ENCODE assay signal across 18 cellular contexts in the genomic region with DNA sequence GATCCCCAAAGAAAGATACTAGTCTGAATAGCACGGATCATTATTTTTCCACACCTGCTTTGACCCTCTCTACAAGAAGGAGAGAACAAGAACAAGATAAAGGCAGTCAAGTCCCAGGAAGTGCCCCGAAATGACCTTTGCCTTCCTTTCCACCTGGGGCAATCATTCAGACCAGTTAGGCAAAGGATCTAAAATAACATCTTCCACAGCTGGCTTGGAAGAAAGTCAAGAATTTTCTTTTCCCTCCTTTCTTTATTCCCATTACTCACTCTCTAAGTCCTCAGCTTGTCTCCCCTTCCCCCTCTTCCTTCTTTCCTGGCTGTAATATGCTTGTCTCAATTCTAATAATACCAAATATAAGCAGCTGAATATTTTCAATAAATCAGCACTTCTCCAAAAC.
A peak's percentile ranks its signal among the peaks of the same experiment; 100 is the strongest.
DNase-seq lines count a peak whose midpoint lies in the region; ATAC-seq and TF ChIP-seq lines count a peak whose summit lies in the region.
"Had no signal": no experiment of that assay in that cellular context is flagged by ENCODE, and none has a peak within 500 bp of the region (broad histone marks: within the 10 kb centered on the region; RNA-seq: fewer than 3 reads in every experiment).

No MANE protein-coding gene starts in this region.

- TF ChIP-seq POLR2A in spleen (IDR thresholded peaks at IDR 0.05), result no peak

- no peak overlapping the region for H3K27ac ChIP-seq in spleen
- H3K27ac ChIP-seq in CD4-positive, alpha-beta memory T cell (ENCODE audit: low read depth, low read length), result no peak overlapping the region
- H3K27ac ChIP-seq: C4-2B, Peyer's patch, thoracic aorta had no signal

- 60 to 83% (median 82%) methylated on average over 2 of the region's 2 CpGs for WGBS in spleen, 5 donors

- POLR2A ChIA-PET in CD4-positive, alpha-beta memory T cell (lab: Charles Lee; ENCODE audit: partially characterized antibody), result no interaction called here

- intact Hi-C loops in spleen (cut with DNase I; ENCODE audit: low total_unique reads), result no loop called here
- intact Hi-C loops in CD4-positive, alpha-beta memory T cell (cut with micrococcal nuclease), result loop anchor here (1.0 kb wide), 1 partner anchor 46 kb away; no protein-coding TSS in a partner anchor

- peaks cover 0 to 12% (median 1%) of the 10 kb centered on the region in 6 donors for H3K4me1 ChIP-seq in spleen
- peaks cover 4% of the 10 kb centered on the region for H3K4me1 ChIP-seq in CD4-positive, alpha-beta memory T cell (ENCODE audit: insufficient read depth, low read length)

- H3K36me3 ChIP-seq in spleen, result no peaks in the 10 kb centered on the region
- H3K36me3 ChIP-seq in CD4-positive, alpha-beta memory T cell (ENCODE audit: insufficient read depth, low read length), result no peaks in the 10 kb centered on the region
- H3K36me3 ChIP-seq: Peyer's patch, thoracic aorta had no signal

- TF ChIP-seq CTCF in HFFc6 (IDR thresholded peaks at IDR 0.05) (no peak), osteocyte (IDR thresholded peaks at IDR 0.05) (no peak), spleen (IDR thresholded peaks at IDR 0.05 in 8 of 11, conservative IDR thresholded peaks at IDR 0.05 in 3 of 11) (no peak)

- peaks cover 59% of the 10 kb centered on the region for H3K4me1 Mint-ChIP-seq in HFFc6 (ENCODE audit: low read depth)
- H3K4me1 Mint-ChIP-seq in osteocyte (ENCODE audit: unreplicated experiment), result peaks cover 37% of the 10 kb centered on the region
- H3K4me1 Mint-ChIP-seq in CD4-positive, alpha-beta memory T cell, result peaks cover 0 to 29% (median 6%) of the 10 kb centered on the region in 4 donors

- H3K27me3 Mint-ChIP-seq in HFFc6 (ENCODE audit: insufficient read depth) (no peaks in the 10 kb centered on the region; the same call in 1 of the 2 replicates), osteocyte (ENCODE audit: unreplicated experiment) (no peaks in the 10 kb centered on the region)
- H3K27me3 Mint-ChIP-seq in CD4-positive, alpha-beta memory T cell, result peaks cover 0 to 2% of the 10 kb centered on the region in 2 donors

- CTCF ChIA-PET in CD4-positive, alpha-beta memory T cell (lab: Charles Lee; ENCODE audit: partially characterized antibody), result interaction anchor here (0.9 to 2.8 kb wide), 6 partner anchors 10 to 469 kb away, joined by 3 to 17 read pairs (median 4); no protein-coding TSS in a partner anchor

- no peaks in the 10 kb centered on the region for H3K9me3 ChIP-seq in spleen
- H3K9me3 ChIP-seq in CD4-positive, alpha-beta memory T cell (ENCODE audit: control insufficient read depth in 1 of 2, low read length in 2 of 2), result no peaks in the 10 kb centered on the region
- H3K9me3 ChIP-seq: Peyer's patch, thoracic aorta had no signal

- H3K4me3 ChIP-seq in spleen, result no peak overlapping the region
- no peak overlapping the region for H3K4me3 ChIP-seq in CD4-positive, alpha-beta memory T cell (ENCODE audit: low read length in 2 of 2)
- H3K4me3 ChIP-seq: Peyer's patch, thoracic aorta had no signal

- peaks cover 6% of the 10 kb centered on the region for H3K9me3 Mint-ChIP-seq in HFFc6
- H3K9me3 Mint-ChIP-seq in osteocyte (ENCODE audit: unreplicated experiment), result no peaks in the 10 kb centered on the region
- no peaks in the 10 kb centered on the region for H3K9me3 Mint-ChIP-seq in CD4-positive, alpha-beta memory T cell
- H3K9me3 Mint-ChIP-seq: neural crest cell had no signal

- H3K36me3 Mint-ChIP-seq in HFFc6 (ENCODE audit: low read depth) (peaks cover 7% of the 10 kb centered on the region), osteocyte (ENCODE audit: unreplicated experiment) (peaks cover 3% of the 10 kb centered on the region)
- peaks cover 0 to 4% of the 10 kb centered on the region in 2 donors for H3K36me3 Mint-ChIP-seq in CD4-positive, alpha-beta memory T cell

- H3K27ac Mint-ChIP-seq in HFFc6 (peak overlapping the region; percentile 14; the same call in 1 of the 2 replicates), osteocyte (ENCODE audit: unreplicated experiment) (peak overlapping the region; percentile 64)
- H3K27ac Mint-ChIP-seq in CD4-positive, alpha-beta memory T cell, result peak overlapping the region in 2 of 7 donors; percentile 17 to 54
- H3K27ac Mint-ChIP-seq: activated naive CD4-positive, alpha-beta T cell treated with anti-CD3 and anti-CD28 coated beads, Interleukin-2, amount 50 U/mL, for 72 hours had no signal

- no peaks in the 10 kb centered on the region for H3K27me3 ChIP-seq in spleen (replicated peaks in 1 of 7)
- no peaks in the 10 kb centered on the region for H3K27me3 ChIP-seq in CD4-positive, alpha-beta memory T cell (ENCODE audit: insufficient read depth, low read length)
- H3K27me3 ChIP-seq: Peyer's patch had no signal

- ATAC-seq in SK-N-SH treated with all-trans-retinoic acid at 6 μM for 48 hours (peak; percentile 4), GM18867 (IDR thresholded peaks at IDR 0.05; ENCODE audit: unreplicated experiment) (no peak)

- peak overlapping the region; percentile 6; the same call in 1 of the 2 replicates for H3K4me3 Mint-ChIP-seq in HFFc6
- H3K4me3 Mint-ChIP-seq in osteocyte (ENCODE audit: unreplicated experiment), result no peak overlapping the region
- peak overlapping the region in 2 of 8 donors; percentile 19 to 40 for H3K4me3 Mint-ChIP-seq in CD4-positive, alpha-beta memory T cell
- H3K4me3 Mint-ChIP-seq: neural crest cell had no signal

- no peak for DNase-seq in HFFc6
- peak; percentile 66 for DNase-seq in fibroblast of peridontal ligament (ENCODE audit: extremely low read depth)
- DNase-seq in osteocyte (ENCODE audit: extremely low spot score, unreplicated experiment), result no peak
- DNase-seq in spleen, result no peak
- no peak for DNase-seq in GDM1 (lab: John Stamatoyannopoulos, UW)
- DNase-seq in CD4-positive, alpha-beta memory T cell, result no peak
- DNase-seq: activated CD4-positive, alpha-beta T cell treated with anti-CD3 and anti-CD28 coated beads for 1 hour; activated CD8-positive, alpha-beta memory T cell treated with anti-CD3 and anti-CD28 coated beads, Interleukin-2, amount 50 U/mL, for 48 hours; erythroblast; NCI-H2029 treated with DMSO at 0.1 percent for 48 hours; Peyer's patch; T-helper 2 cell had no signal

TF ChIP-seq in SK-N-SH treated with all-trans-retinoic acid at 6 μM for 48 hours, 23 proteins besides CTCF, POLR2A, EP300 and RAD21:
- TF ChIP-seq, protein P1, sequence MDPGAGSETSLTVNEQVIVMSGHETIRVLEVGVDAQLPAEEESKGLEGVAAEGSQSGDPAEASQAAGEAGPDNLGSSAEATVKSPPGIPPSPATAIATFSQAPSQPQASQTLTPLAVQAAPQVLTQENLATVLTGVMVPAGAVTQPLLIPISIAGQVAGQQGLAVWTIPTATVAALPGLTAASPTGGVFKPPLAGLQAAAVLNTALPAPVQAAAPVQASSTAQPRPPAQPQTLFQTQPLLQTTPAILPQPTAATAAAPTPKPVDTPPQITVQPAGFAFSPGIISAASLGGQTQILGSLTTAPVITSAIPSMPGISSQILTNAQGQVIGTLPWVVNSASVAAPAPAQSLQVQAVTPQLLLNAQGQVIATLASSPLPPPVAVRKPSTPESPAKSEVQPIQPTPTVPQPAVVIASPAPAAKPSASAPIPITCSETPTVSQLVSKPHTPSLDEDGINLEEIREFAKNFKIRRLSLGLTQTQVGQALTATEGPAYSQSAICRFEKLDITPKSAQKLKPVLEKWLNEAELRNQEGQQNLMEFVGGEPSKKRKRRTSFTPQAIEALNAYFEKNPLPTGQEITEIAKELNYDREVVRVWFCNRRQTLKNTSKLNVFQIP (CRISPR knock-in tag; IDR thresholded peaks at IDR 0.05; ENCODE audit: borderline replicate concordance, low read depth), result no peak
- TF ChIP-seq ZFP3 (CRISPR knock-in tag; IDR thresholded peaks at IDR 0.05), result no peak
